1 cellular context compared by ENCODE assay signal in genomic region chr2:84906900-84907714, GRCh38.
TF ChIP-seq lines count a peak whose summit lies in the region.

No MANE protein-coding gene starts in this region.

TF ChIP-seq in HepG2, 621 proteins besides CTCF, POLR2A, EP300 and RAD21 (continued from another document and continues in another):
- no peak for TF ChIP-seq DMTF1 (CRISPR knock-in tag; IDR thresholded peaks at IDR 0.05)
- TF ChIP-seq ISX (CRISPR knock-in tag; conservative IDR thresholded peaks at IDR 0.05): no peak
- TF ChIP-seq AGO1 (IDR thresholded peaks at IDR 0.05; ENCODE audit: low read depth, low read length, poor library complexity, severe bottlenecking): peak; percentile 62
- no peak for TF ChIP-seq ZNF737 (CRISPR knock-in tag; IDR thresholded peaks at IDR 0.05; ENCODE audit: borderline replicate concordance)
- TF ChIP-seq ZSCAN5A (CRISPR knock-in tag; IDR thresholded peaks at IDR 0.05; ENCODE audit: borderline replicate concordance): no peak
- no peak for TF ChIP-seq ZSCAN9 (CRISPR knock-in tag; IDR thresholded peaks at IDR 0.05; ENCODE audit: borderline replicate concordance)
- TF ChIP-seq DBP (CRISPR knock-in tag; IDR thresholded peaks at IDR 0.05; ENCODE audit: not compliant biosample characterization): no peak
- TF ChIP-seq GMEB1 (CRISPR knock-in tag; IDR thresholded peaks at IDR 0.05; ENCODE audit: borderline replicate concordance): 0 out of 2 replicates have a peak, but pooled peaks have one; percentile 4
- no peak for TF ChIP-seq GZF1 (CRISPR knock-in tag; IDR thresholded peaks at IDR 0.05)
- TF ChIP-seq SIX1 (CRISPR knock-in tag; IDR thresholded peaks at IDR 0.05; ENCODE audit: borderline replicate concordance): no peak
- no peak for TF ChIP-seq ZBTB34 (CRISPR knock-in tag; IDR thresholded peaks at IDR 0.05)
- TF ChIP-seq CCDC6 (CRISPR knock-in tag; IDR thresholded peaks at IDR 0.05): no peak
- no peak for TF ChIP-seq DZIP1 (CRISPR knock-in tag; IDR thresholded peaks at IDR 0.05)
- TF ChIP-seq ZBTB46 (CRISPR knock-in tag; IDR thresholded peaks at IDR 0.05; ENCODE audit: borderline replicate concordance): no peak
- no peak for TF ChIP-seq CC2D1A (CRISPR knock-in tag; IDR thresholded peaks at IDR 0.05)
- TF ChIP-seq THRA (CRISPR knock-in tag; IDR thresholded peaks at IDR 0.05; ENCODE audit: borderline replicate concordance): no peak
- no peak for TF ChIP-seq ARNT2 (CRISPR knock-in tag; IDR thresholded peaks at IDR 0.05; ENCODE audit: low read depth)
- no peak for TF ChIP-seq IKZF1 (IDR thresholded peaks at IDR 0.05)
- TF ChIP-seq NR2F2 (IDR thresholded peaks at IDR 0.05; ENCODE audit: borderline replicate concordance, low read depth): no peak
- no peak for TF ChIP-seq HIVEP1 (CRISPR knock-in tag; IDR thresholded peaks at IDR 0.05)
- no peak for TF ChIP-seq ZNF510 (CRISPR knock-in tag; IDR thresholded peaks at IDR 0.05; ENCODE audit: low read depth)
- TF ChIP-seq U2AF2 (IDR thresholded peaks at IDR 0.05; ENCODE audit: low read depth, low read length): no peak
- no peak for TF ChIP-seq ZNF710 (CRISPR knock-in tag; IDR thresholded peaks at IDR 0.05; ENCODE audit: borderline replicate concordance)
- TF ChIP-seq DDIT3 (CRISPR knock-in tag; IDR thresholded peaks at IDR 0.05): no peak
- TF ChIP-seq ARID4A (CRISPR knock-in tag; IDR thresholded peaks at IDR 0.05; ENCODE audit: borderline replicate concordance): no peak
